ENCODE assay signal across 19 cellular contexts in the genomic region with DNA sequence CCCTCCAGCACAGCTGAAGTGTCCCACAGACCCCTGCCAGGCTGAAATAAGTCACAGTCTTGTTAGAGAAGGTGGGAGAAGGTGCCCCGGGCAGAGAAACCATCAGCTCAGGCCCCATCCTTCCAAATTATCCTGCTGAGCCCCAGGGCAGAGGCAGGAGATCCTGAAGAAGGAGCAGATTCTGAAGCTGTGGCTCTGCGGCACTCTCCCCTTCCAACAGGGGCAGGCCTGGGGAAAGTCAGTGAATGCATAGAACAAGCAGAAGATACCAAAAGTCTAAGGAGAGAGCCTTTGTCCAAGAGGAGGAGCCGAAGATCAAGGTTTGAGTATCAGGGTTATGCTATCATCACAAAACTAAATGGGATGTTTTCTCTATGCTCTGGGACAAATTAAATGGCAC.
"Had no signal": no experiment of that assay in that cellular context is flagged by ENCODE, and none has a peak within 500 bp of the region (broad histone marks: within the 10 kb centered on the region; RNA-seq: fewer than 3 reads in every experiment).

No MANE protein-coding gene starts in this region.

- H3K27me3 ChIP-seq: body of pancreas, vagina had no signal

- H3K4me1 ChIP-seq: body of pancreas, vagina had no signal

- H3K27ac ChIP-seq: body of pancreas, coronary artery, skin epidermis, thoracic aorta, vagina, VCaP had no signal

- H3K36me3 ChIP-seq: left ventricle myocardium inferior, thoracic aorta, vagina had no signal

- DNase-seq: activated CD4-positive, alpha-beta T cell treated with anti-CD3 and anti-CD28 coated beads for 4 hours; activated CD4-positive, alpha-beta T cell treated with anti-CD3 and anti-CD28 coated beads, Interleukin-2, amount 50 U/mL, for 4 hours; activated naive CD4-positive, alpha-beta T cell treated with Interleukin-2 at 50 U/mL for 16 hours; activated T-cell treated with anti-CD3 and anti-CD28 coated beads for 4 hours; activated T-cell treated with anti-CD3 and anti-CD28 coated beads, Interleukin-2, amount 50 U/mL, for 72 hours; aorta; body of pancreas; effector memory CD8-positive, alpha-beta T cell; left ventricle myocardium inferior; posterior cingulate gyrus; right cardiac atrium; stimulated activated CD4-positive, alpha-beta T cell treated with anti-CD3 and anti-CD28 coated beads, Interleukin-4, amount 100 ng/mL, for 24 hours had no signal

- H3K9me3 ChIP-seq: body of pancreas, left ventricle myocardium inferior, thoracic aorta, vagina had no signal

- ATAC-seq: body of pancreas; effector memory CD8-positive, alpha-beta T cell; stimulated activated effector memory CD8-positive, alpha-beta T cell treated with anti-CD3 and anti-CD28 coated beads, Interleukin-12 subunit alpha, Interleukin-12 subunit beta, amount 100 ng/mL, for 72 hours had no signal

- H3K4me3 ChIP-seq: body of pancreas, coronary artery, left ventricle myocardium inferior, lung, skin epidermis, thoracic aorta, vagina had no signal
